In the genomic region with DNA sequence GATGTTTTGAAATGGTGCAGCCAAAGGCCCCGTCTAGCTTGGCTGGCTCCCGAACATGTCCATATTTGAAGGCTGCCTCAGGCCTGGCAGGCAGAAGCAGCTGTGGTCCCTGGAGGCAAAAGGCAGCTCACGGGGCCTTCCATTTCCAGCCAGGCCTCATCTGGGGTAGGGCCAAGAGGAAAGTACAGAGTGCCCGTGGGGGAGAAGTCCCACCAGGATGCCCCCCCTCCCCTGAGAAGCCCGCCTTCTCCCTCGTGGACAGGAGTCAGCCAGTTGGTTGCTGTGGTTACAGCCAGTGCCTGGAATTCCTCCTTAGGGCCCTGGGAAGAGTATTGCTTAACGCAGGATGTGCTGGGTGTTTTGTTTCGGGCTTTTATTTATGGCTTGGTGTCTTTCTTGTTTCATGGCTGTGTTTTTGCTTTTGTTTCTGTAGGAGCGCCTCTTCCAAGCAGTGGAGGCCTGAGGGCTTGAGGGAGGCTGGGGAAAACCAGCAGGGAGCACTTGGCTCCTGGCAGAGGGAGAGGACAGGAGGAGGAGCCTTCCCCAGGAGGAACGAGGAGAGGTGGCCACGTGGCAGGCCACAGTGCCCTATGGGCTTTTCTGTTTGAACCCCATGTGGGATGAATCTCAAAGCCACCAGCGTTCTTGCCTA, we compare ENCODE assay signal across 8 cellular contexts. TPM values are rescaled to one million over a fixed set of nuclear protein-coding genes. Genes with fewer than 3 reads are reported as not detected.
A peak's percentile ranks its signal among the peaks of the same experiment; 100 is the strongest.
DNase-seq lines count a peak whose midpoint lies in the region; TF ChIP-seq lines count a peak whose summit lies in the region.

No MANE protein-coding gene starts in this region.

- H2AFZ ChIP-seq in smooth muscle cell (ENCODE audit: low read depth) = peak overlapping the region; percentile 50

- peak overlapping the region; percentile 94 for H3K27ac ChIP-seq in smooth muscle cell (ENCODE audit: low read depth)

- peaks cover 7% of the 10 kb centered on the region for H3K4me1 ChIP-seq in smooth muscle cell (ENCODE audit: low read depth)

- DNase-seq in HPDE6-E6E7 (ENCODE audit: extremely low spot score) (peak; percentile 77), cardiac fibroblast (ENCODE audit: low read depth in 2 of 2) (peak; percentile 98 to 100), kidney epithelial cell (ENCODE audit: low read depth) (peak; percentile 80), smooth muscle cell (lab: John Stamatoyannopoulos, UW; ENCODE audit: unreplicated experiment) (peak; percentile 51), GM13977 (ENCODE audit: low spot score) (no peak), cortex of kidney (lab: John Stamatoyannopoulos, UW) (no peak), cerebellar nuclear complex (lab: John Stamatoyannopoulos, UW) (no peak), NCI-H187 treated with DMSO at 0.1 percent for 48 hours (lab: John Stamatoyannopoulos, UW) (no peak)

- in situ Hi-C loops in GM13977 (cut with MboI; ENCODE audit: low pct_unique_long_range_greater_than_20kb, low sequenced_read_pairs, unreplicated experiment) = no loop called here

- WGBS in smooth muscle cell (ENCODE audit: low lambda C conversion rate) = 7% methylated on average over 12 of the region's 12 CpGs

- peaks cover 9% of the 10 kb centered on the region for H3F3A ChIP-seq in smooth muscle cell (ENCODE audit: low read depth)

- H3K9me3 ChIP-seq in smooth muscle cell (replicated peaks; ENCODE audit: low read depth) = no peaks in the 10 kb centered on the region

- H3K4me3 ChIP-seq in cardiac fibroblast (replicated peaks in 1 of 2; ENCODE audit: low read depth in 2 of 2, low read length in 2 of 2) (no peak overlapping the region), kidney epithelial cell (ENCODE audit: low read depth, low read length) (no peak overlapping the region), smooth muscle cell (no peak overlapping the region)

- H3K27me3 ChIP-seq in kidney epithelial cell (ENCODE audit: control insufficient read depth, insufficient read depth, low read length) = no peaks in the 10 kb centered on the region
- H3K27me3 ChIP-seq in smooth muscle cell (ENCODE audit: low read depth) = no peaks in the 10 kb centered on the region

- H3K4me2 ChIP-seq in smooth muscle cell = peak overlapping the region; percentile 79

- no peak for TF ChIP-seq CTCF in cardiac fibroblast (IDR thresholded peaks at IDR 0.05; ENCODE audit: low read depth, low read length)
- TF ChIP-seq CTCF in kidney epithelial cell (IDR thresholded peaks at IDR 0.05; ENCODE audit: insufficient read depth, low read length, poor library complexity, severe bottlenecking) = no peak
- no peak for TF ChIP-seq CTCF in smooth muscle cell (IDR thresholded peaks at IDR 0.05; ENCODE audit: borderline replicate concordance, insufficient read depth, poor library complexity, severe bottlenecking)
- TF ChIP-seq CTCF in GM13977 (IDR thresholded peaks at IDR 0.05; ENCODE audit: extremely low read depth, insufficient read depth, missing control alignments) = no peak

- no peaks in the 10 kb centered on the region for H3K79me2 ChIP-seq in smooth muscle cell (ENCODE audit: low read depth)

- no peaks in the 10 kb centered on the region for H4K20me1 ChIP-seq in smooth muscle cell (ENCODE audit: low read depth)

- H3K36me3 ChIP-seq in kidney epithelial cell (ENCODE audit: control insufficient read depth, insufficient read depth, low read length) = peaks cover 5% of the 10 kb centered on the region
- no peaks in the 10 kb centered on the region for H3K36me3 ChIP-seq in smooth muscle cell (ENCODE audit: low read depth)

- H3K9ac ChIP-seq in smooth muscle cell (ENCODE audit: low read depth) = peak overlapping the region; percentile 72

RNA-seq across cellular contexts. Expression of a gene that starts 45.4 kb away (rescaled TPM):
- total RNA-seq in kidney epithelial cell (48.6 and 54.2 TPM in 2 replicates), smooth muscle cell (10.6 and 13.6 TPM in 2 replicates)
- polyA plus RNA-seq in smooth muscle cell = 7.0 and 8.5 TPM in 2 replicates

Comparison
In these comparisons a context has a peak if more than half of its experiments do, and no peak if none do; other contexts are left out.
1. DNase-seq: peak in HPDE6-E6E7 (single experiment), cardiac fibroblast (2 of 2), kidney epithelial cell (single experiment) and smooth muscle cell (single experiment); none in GM13977 (single experiment), cortex of kidney (single experiment), cerebellar nuclear complex (0 of 2) and NCI-H187 treated with DMSO at 0.1 percent for 48 hours (single experiment).